ENCODE assay signal across 15 cellular contexts in genomic region chr6:38632490-38632889, GRCh38. TPM values are rescaled to one million over a fixed set of nuclear protein-coding genes. Genes with fewer than 3 reads are reported as not detected.
A peak's percentile ranks its signal among the peaks of the same experiment; 100 is the strongest.
DNase-seq lines count a peak whose midpoint lies in the region; ATAC-seq and TF ChIP-seq lines count a peak whose summit lies in the region.
"Had no signal": no experiment of that assay in that cellular context is flagged by ENCODE, and none has a peak within 500 bp of the region (broad histone marks: within the 10 kb centered on the region; RNA-seq: fewer than 3 reads in every experiment).

No MANE protein-coding gene starts in this region.

- no peaks in the 10 kb centered on the region for H3K4me1 ChIP-seq in breast epithelium
- peaks cover 13% of the 10 kb centered on the region for H3K4me1 ChIP-seq in PC-3 (ENCODE audit: insufficient read depth, low read length)
- H3K4me1 ChIP-seq in mucosa of descending colon (ENCODE audit: low read depth), result peaks cover 14% of the 10 kb centered on the region
- H3K4me1 ChIP-seq: BLaER1, HAP-1 had no signal

- CTCF ChIA-PET in MCF 10A (lab: Yijun Ruan, JAX) (no interaction called here), PC-3 (lab: Charles Lee) (no interaction called here)

- intact Hi-C loops in MCF 10A (cut with micrococcal nuclease) (no loop called here), breast epithelium (cut with DNase I; ENCODE audit: low total_unique reads) (no loop called here), PC-3 (cut with micrococcal nuclease) (no loop called here), mucosa of descending colon (cut with DNase I, micrococcal nuclease) (no loop called here)

- no peaks in the 10 kb centered on the region for H3K27me3 Mint-ChIP-seq in MCF 10A (ENCODE audit: insufficient read depth, unreplicated experiment)
- H3K27me3 Mint-ChIP-seq: CD8-positive, alpha-beta memory T cell; IgD-negative memory B cell had no signal

- POLR2A ChIA-PET in MCF 10A (lab: Yijun Ruan, JAX), result interaction anchor here (1.0 kb wide), 1 partner anchor 9 kb away, joined by 4 read pairs; no protein-coding TSS in a partner anchor
- POLR2A ChIA-PET in PC-3 (lab: Charles Lee; ENCODE audit: unreplicated experiment), result no interaction called here

- no peaks in the 10 kb centered on the region for H4K20me1 ChIP-seq in PC-3 (ENCODE audit: low read length)

- H3K27ac Mint-ChIP-seq in MCF 10A (ENCODE audit: low read depth, unreplicated experiment), result no peak overlapping the region
- H3K27ac Mint-ChIP-seq: IgD-negative memory B cell had no signal

- H3K9me3 ChIP-seq in breast epithelium (no peaks in the 10 kb centered on the region), PC-3 (ENCODE audit: low read length) (no peaks in the 10 kb centered on the region), mucosa of descending colon (no peaks in the 10 kb centered on the region)
- H3K9me3 ChIP-seq: BLaER1, Caco-2, HAP-1 had no signal

- TF ChIP-seq CTCF in MCF 10A (IDR thresholded peaks at IDR 0.05; ENCODE audit: unreplicated experiment) (no peak), breast epithelium (IDR thresholded peaks at IDR 0.05) (no peak), PC-3 (conservative IDR thresholded peaks at IDR 0.05; ENCODE audit: low read depth, low read length) (no peak), mucosa of descending colon (IDR thresholded peaks at IDR 0.05) (no peak)

- H3K9ac ChIP-seq in PC-3 (ENCODE audit: low read length), result no peak overlapping the region
- H3K9ac ChIP-seq: BLaER1 had no signal

- BruUV-seq in MCF 10A (replicated peaks; lab: Mats Ljungman, UMichigan) (no TSS peak), PC-3 (replicated peaks; lab: Mats Ljungman, UMichigan) (no TSS peak)

- H3K27me3 ChIP-seq in breast epithelium, result no peaks in the 10 kb centered on the region
- no peaks in the 10 kb centered on the region for H3K27me3 ChIP-seq in PC-3 (ENCODE audit: low read length)
- H3K27me3 ChIP-seq: BLaER1 had no signal

- ATAC-seq in PC-3 (peak; percentile 37), mucosa of descending colon (peak; percentile 49), GM21360 (IDR thresholded peaks at IDR 0.05; ENCODE audit: unreplicated experiment) (no peak)

- no peaks in the 10 kb centered on the region for H3K9me2 ChIP-seq in PC-3 (replicated peaks; ENCODE audit: low read length)

- H2AFZ ChIP-seq in PC-3 (ENCODE audit: low read length), result no peak overlapping the region

- no peak for TF ChIP-seq POLR2A in breast epithelium (IDR thresholded peaks at IDR 0.05)

- DNase-seq in MCF 10A (ENCODE audit: unreplicated experiment) (peak; percentile 45), breast epithelium (ENCODE audit: low spot score in 2 of 2) (no peak), PC-3 (peak; percentile 35), mucosa of descending colon (no peak), amygdala (lab: John Stamatoyannopoulos, UW) (no peak)
- DNase-seq in activated CD8-positive, alpha-beta memory T cell treated with anti-CD3 and anti-CD28 coated beads, Interleukin-2, amount 50 U/mL, for 4 hours, result no peak
- DNase-seq: 8988T; AML-193; Caco-2; CD8-positive, alpha-beta memory T cell; GOT3 had no signal

- H3K36me3 ChIP-seq in breast epithelium (no peaks in the 10 kb centered on the region), PC-3 (ENCODE audit: low read depth, low read length) (no peaks in the 10 kb centered on the region), mucosa of descending colon (ENCODE audit: low read depth) (no peaks in the 10 kb centered on the region)
- H3K36me3 ChIP-seq: BLaER1, HAP-1 had no signal

- H3K9me3 Mint-ChIP-seq in MCF 10A (ENCODE audit: unreplicated experiment), result no peaks in the 10 kb centered on the region
- H3K9me3 Mint-ChIP-seq: CD8-positive, alpha-beta memory T cell had no signal

- H3F3A ChIP-seq in PC-3 (ENCODE audit: low read length, unreplicated experiment), result no peaks in the 10 kb centered on the region

- no peak overlapping the region for H3K4me2 ChIP-seq in PC-3 (ENCODE audit: low read length)
- H3K4me2 ChIP-seq: BLaER1 had no signal

- H3K4me3 ChIP-seq in breast epithelium, result no peak overlapping the region
- H3K4me3 ChIP-seq in PC-3 (ENCODE audit: low read length), result no peak overlapping the region
- H3K4me3 ChIP-seq in mucosa of descending colon, result no peak overlapping the region
- H3K4me3 ChIP-seq: BLaER1, HAP-1 had no signal

- no peak overlapping the region for H3K4me3 Mint-ChIP-seq in MCF 10A (ENCODE audit: unreplicated experiment)
- H3K4me3 Mint-ChIP-seq: CD8-positive, alpha-beta memory T cell; IgD-negative memory B cell had no signal

- H3K27ac ChIP-seq in breast epithelium, result no peak overlapping the region
- no peak overlapping the region for H3K27ac ChIP-seq in PC-3 (ENCODE audit: low read length)
- H3K27ac ChIP-seq: BLaER1 had no signal

- H3K4me1 Mint-ChIP-seq in MCF 10A (ENCODE audit: insufficient read depth, unreplicated experiment), result peaks cover 10% of the 10 kb centered on the region

- no peaks in the 10 kb centered on the region for H3K36me3 Mint-ChIP-seq in MCF 10A (ENCODE audit: insufficient read depth, unreplicated experiment)
- H3K36me3 Mint-ChIP-seq: IgD-negative memory B cell had no signal

- no peaks in the 10 kb centered on the region for H3K79me2 ChIP-seq in PC-3 (ENCODE audit: low read length)

RNA-seq across cellular contexts. Expression of gene BTBD9, which starts 7.2 kb away (rescaled TPM):
- 12.5 and 15.6 TPM in 2 replicates for total RNA-seq in MCF 10A (2022)
- 10 to 100 TPM; 12.8 to 25.5 (median 19.0) TPM for total RNA-seq in breast epithelium
- 4.3 and 5.5 TPM in 2 replicates for total RNA-seq in PC-3 (2014; rRNA removed)
- 10 to 100 TPM; 22.4 to 38.8 (median 23.9) TPM for total RNA-seq in mucosa of descending colon

Comparison
In these comparisons a context has a peak if more than half of its experiments do, and no peak if none do; other contexts are left out.
1. DNase-seq: peak in MCF 10A (single experiment) and PC-3 (single experiment); none in breast epithelium (0 of 2), mucosa of descending colon (0 of 3), amygdala (0 of 56) and activated CD8-positive, alpha-beta memory T cell treated with anti-CD3 and anti-CD28 coated beads, Interleukin-2, amount 50 U/mL, for 4 hours (single experiment).